9 cellular contexts compared by ENCODE assay signal in genomic region chr12:3542156-3542555, GRCh38. TPM values are rescaled to one million over a fixed set of nuclear protein-coding genes. Genes with fewer than 3 reads are reported as not detected.
"Had no signal": no experiment of that assay in that cellular context is flagged by ENCODE, and none has a peak within 500 bp of the region (broad histone marks: within the 10 kb centered on the region; RNA-seq: fewer than 3 reads in every experiment).

No MANE protein-coding gene starts in this region.

- H3K9ac ChIP-seq: GM23248 had no signal

- H3K27ac ChIP-seq: GM23248 had no signal

- DNase-seq: GM23248, GOT3, H7, HFFc6 had no signal

- H3K36me3 ChIP-seq: HAP-1 had no signal

- H3K4me1 ChIP-seq: HAP-1 had no signal

- H2AFZ ChIP-seq: GM23248 had no signal

- H3K4me3 ChIP-seq: GM23248, HAP-1, K562 had no signal

- H3K9me3 ChIP-seq: HAP-1 had no signal

RNA-seq across cellular contexts. Expression of gene PRMT8, which starts 51.2 kb away (rescaled TPM):
- total RNA-seq: GM23248, H4, HFFc6, HT-29, IMR-90, K562 had no signal
- polyA plus RNA-seq: GM23248, IMR-90, K562 had no signal
